19 cellular contexts compared by ENCODE assay signal in the genomic region with DNA sequence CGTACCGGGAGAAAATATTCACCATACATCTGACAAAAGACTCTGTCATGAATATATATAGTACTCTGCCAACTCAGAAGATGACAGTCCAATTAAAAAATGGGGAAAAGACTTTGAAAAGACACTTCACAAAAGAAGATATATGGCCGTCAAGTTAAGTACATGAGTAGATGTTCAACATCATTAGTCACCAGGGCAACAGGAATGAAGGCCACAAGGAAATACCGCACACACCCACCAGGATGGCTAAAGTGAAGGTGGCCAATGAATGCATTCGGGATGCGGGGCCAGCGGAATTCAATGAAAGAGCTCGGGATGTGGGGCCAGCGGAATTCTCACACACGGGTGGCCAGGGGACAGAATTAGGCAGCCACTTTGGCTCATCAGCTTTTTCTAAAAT. TPM values are rescaled to one million over a fixed set of nuclear protein-coding genes. Genes with fewer than 3 reads are reported as not detected.
DNase-seq lines count a peak whose midpoint lies in the region; ATAC-seq and TF ChIP-seq lines count a peak whose summit lies in the region.
"Had no signal": no experiment of that assay in that cellular context is flagged by ENCODE, and none has a peak within 500 bp of the region (broad histone marks: within the 10 kb centered on the region; RNA-seq: fewer than 3 reads in every experiment).

No MANE protein-coding gene starts in this region.

- H3K4me1 ChIP-seq in endodermal cell (ENCODE audit: control insufficient read depth, insufficient read depth, low read length) (no peaks in the 10 kb centered on the region), stomach (no peaks in the 10 kb centered on the region)
- H3K4me1 ChIP-seq: prostate gland had no signal

- DNase-seq in NCI-H1092 treated with DMSO at 0.1 percent for 48 hours (lab: John Stamatoyannopoulos, UW), result peak; percentile 9
- no peak for DNase-seq in NCI-H1092 (lab: John Stamatoyannopoulos, UW)
- DNase-seq in NCI-H510A (lab: John Stamatoyannopoulos, UW), result peak; percentile 89
- DNase-seq in endodermal cell, result no peak
- DNase-seq in stomach, result peak; percentile 9
- no peak for DNase-seq in NCI-H526 treated with DMSO at 0.1 percent for 48 hours (lab: John Stamatoyannopoulos, UW)
- DNase-seq in dorsolateral prefrontal cortex, result no peak
- DNase-seq: activated CD4-positive, alpha-beta memory T cell treated with anti-CD3 and anti-CD28 coated beads for 36 hours; activated T-cell treated with anti-CD3 and anti-CD28 coated beads, Interleukin-2, amount 50 U/mL, for 72 hours; amniotic stem cell; left ventricle myocardium superior; naive thymus-derived CD8-positive, alpha-beta T cell; NCI-H2171 had no signal

- H3K4me3 ChIP-seq in endodermal cell (ENCODE audit: low read length) (no peak overlapping the region), stomach (no peak overlapping the region), dorsolateral prefrontal cortex (no peak overlapping the region)
- H3K4me3 ChIP-seq: esophagus muscularis mucosa, prostate gland, SK-N-MC had no signal

- H3K27ac Mint-ChIP-seq in endodermal cell, result no peak overlapping the region
- H3K27ac Mint-ChIP-seq: activated CD4-positive, alpha-beta memory T cell treated with anti-CD3 and anti-CD28 coated beads for 36 hours; activated T-cell treated with anti-CD3 and anti-CD28 coated beads, Interleukin-2, amount 50 U/mL, for 72 hours had no signal

- H3K27ac ChIP-seq in endodermal cell (ENCODE audit: low read depth, low read length) (peak overlapping the region; percentile 74), stomach (no peak overlapping the region), dorsolateral prefrontal cortex (no peak overlapping the region)
- H3K27ac ChIP-seq: 22Rv1, esophagus muscularis mucosa, prostate gland, SK-N-MC had no signal

- H3K9me3 ChIP-seq in endodermal cell (ENCODE audit: control insufficient read depth, low read length) (peaks cover 30% of the 10 kb centered on the region), stomach (peaks cover 0 to 13% (median 4%) of the 10 kb centered on the region in 4 donors)
- H3K9me3 ChIP-seq: prostate gland had no signal

- peaks cover 7% of the 10 kb centered on the region for H3K4me1 Mint-ChIP-seq in endodermal cell
- H3K4me1 Mint-ChIP-seq: CD14-positive monocyte had no signal

- no peak overlapping the region for H3K4me3 Mint-ChIP-seq in endodermal cell
- H3K4me3 Mint-ChIP-seq: activated CD4-positive, alpha-beta memory T cell treated with anti-CD3 and anti-CD28 coated beads for 36 hours; activated T-cell treated with anti-CD3 and anti-CD28 coated beads, Interleukin-2, amount 50 U/mL, for 72 hours; CD14-positive monocyte; naive thymus-derived CD8-positive, alpha-beta T cell had no signal

- WGBS in endodermal cell (ENCODE audit: insufficient coverage in 1 of 2, insufficient read length in 1 of 2), 2 experiments, result 91 to 94% methylated on average over 7 to 10 of the region's 10 CpGs
- WGBS in stomach, 5 donors, result 91 to 97% (median 96%) methylated on average over 10 of the region's 10 CpGs

- intact Hi-C loops in stomach (cut with DNase I; ENCODE audit: low total_unique reads) (no loop called here), dorsolateral prefrontal cortex (cut with DNase I) (no loop called here)

- H3K27me3 ChIP-seq in endodermal cell (ENCODE audit: control insufficient read depth, insufficient read depth, low read length, poor library complexity, severe bottlenecking) (no peaks in the 10 kb centered on the region), stomach (no peaks in the 10 kb centered on the region), dorsolateral prefrontal cortex (no peaks in the 10 kb centered on the region)
- H3K27me3 ChIP-seq: esophagus muscularis mucosa had no signal

- ATAC-seq in GM21723 (IDR thresholded peaks at IDR 0.05; ENCODE audit: unreplicated experiment), result no peak
- ATAC-seq: activated T-cell treated with anti-CD3 and anti-CD28 coated beads, Interleukin-2, amount 50 U/mL, for 72 hours; left ventricle myocardium superior; naive thymus-derived CD8-positive, alpha-beta T cell had no signal

- no peak for TF ChIP-seq POLR2A in stomach (IDR thresholded peaks at IDR 0.05)

- TF ChIP-seq EP300 in stomach (IDR thresholded peaks at IDR 0.05), result no peak

- no peak overlapping the region for H3K9ac ChIP-seq in endodermal cell (ENCODE audit: extremely low read depth, low read length, poor library complexity, severe bottlenecking)

- H3K36me3 ChIP-seq in endodermal cell (ENCODE audit: control insufficient read depth, insufficient read depth, low read length), result peaks cover 59% of the 10 kb centered on the region
- peaks cover 0 to 31% (median 4%) of the 10 kb centered on the region in 4 donors for H3K36me3 ChIP-seq in stomach
- H3K36me3 ChIP-seq: prostate gland had no signal

- peaks cover 76% of the 10 kb centered on the region for H3K36me3 Mint-ChIP-seq in endodermal cell (ENCODE audit: low read depth)

- H3K27me3 Mint-ChIP-seq in endodermal cell (ENCODE audit: insufficient read depth), result no peaks in the 10 kb centered on the region
- H3K27me3 Mint-ChIP-seq: activated CD4-positive, alpha-beta memory T cell treated with anti-CD3 and anti-CD28 coated beads for 36 hours; naive thymus-derived CD8-positive, alpha-beta T cell had no signal

- H3K9me3 Mint-ChIP-seq in endodermal cell, result peaks cover 23% of the 10 kb centered on the region

- no peak for TF ChIP-seq CTCF in endodermal cell (conservative IDR thresholded peaks at IDR 0.05)
- TF ChIP-seq CTCF in stomach (IDR thresholded peaks at IDR 0.05), result no peak
- no peak for TF ChIP-seq CTCF in dorsolateral prefrontal cortex (IDR thresholded peaks at IDR 0.05 in 54 of 56, conservative IDR thresholded peaks at IDR 0.05 in 2 of 56; ENCODE audit: low read depth in 1 of 56, partially characterized antibody in 56 of 56)

RNA-seq across cellular contexts. Expression of a gene that starts 42.2 kb away (rescaled TPM):
- total RNA-seq in endodermal cell (10 to 100 TPM; 59.1 to 61.4 TPM), stomach (100 to 1,000 TPM in 1 of 5 donors, 10 to 100 TPM in 4; 12.8 to 469 (median 25.0) TPM), dorsolateral prefrontal cortex (10 to 100 TPM; 28.2 to 60.7 (median 42.3) TPM)
- polyA plus RNA-seq in endodermal cell (2013, experiment 1 of 2), result 33.1 TPM
- 29.4 TPM for polyA plus RNA-seq in endodermal cell (2013, experiment 2 of 2)
- polyA plus RNA-seq in stomach, result 10 to 100 TPM; 25.8 to 36.0 (median 28.7) TPM

RNA-seq across cellular contexts. Expression of a gene that starts 51.5 kb away (rescaled TPM):
- total RNA-seq in endodermal cell (10 to 100 TPM; 38.9 TPM), stomach (10 to 100 TPM in 4 of 5 donors, 1 to 10 TPM in 1; 9.9 to 19.1 (median 17.1) TPM), dorsolateral prefrontal cortex (10 to 100 TPM; 12.1 to 24.5 (median 18.5) TPM)
- polyA plus RNA-seq in endodermal cell (2013, experiment 1 of 2), result 33.3 TPM
- 31.5 TPM for polyA plus RNA-seq in endodermal cell (2013, experiment 2 of 2)
- 10 to 100 TPM; 17.4 to 22.3 (median 18.7) TPM for polyA plus RNA-seq in stomach

RNA-seq across cellular contexts. Expression of a gene that starts 51.5 kb away (rescaled TPM):
- total RNA-seq in endodermal cell (10 to 100 TPM; 56.0 to 84.7 TPM), stomach (1 to 10 TPM in 3 of 5 donors, not detected in 2; 4.6 to 8.1 (median 6.2) TPM), dorsolateral prefrontal cortex (10 to 100 TPM in 56 of 120 experiments, 1 to 10 TPM in 64; 2.3 to 17.6 (median 9.9) TPM)
- polyA plus RNA-seq in endodermal cell (2013, experiment 1 of 2), result 64.0 TPM
- polyA plus RNA-seq in endodermal cell (2013, experiment 2 of 2), result 61.0 TPM
- polyA plus RNA-seq in stomach, result 10 to 100 TPM; 15.9 to 37.1 (median 28.6) TPM

Comparison
In these comparisons a context has a peak if more than half of its experiments do, and no peak if none do; other contexts are left out.
1. DNase-seq: peak in NCI-H1092 treated with DMSO at 0.1 percent for 48 hours (single experiment), NCI-H510A (single experiment) and stomach (single experiment); none in NCI-H1092 (single experiment), endodermal cell (single experiment), NCI-H526 treated with DMSO at 0.1 percent for 48 hours (single experiment) and dorsolateral prefrontal cortex (0 of 10).